ENCODE assay signal across 9 cellular contexts in the genomic region with DNA sequence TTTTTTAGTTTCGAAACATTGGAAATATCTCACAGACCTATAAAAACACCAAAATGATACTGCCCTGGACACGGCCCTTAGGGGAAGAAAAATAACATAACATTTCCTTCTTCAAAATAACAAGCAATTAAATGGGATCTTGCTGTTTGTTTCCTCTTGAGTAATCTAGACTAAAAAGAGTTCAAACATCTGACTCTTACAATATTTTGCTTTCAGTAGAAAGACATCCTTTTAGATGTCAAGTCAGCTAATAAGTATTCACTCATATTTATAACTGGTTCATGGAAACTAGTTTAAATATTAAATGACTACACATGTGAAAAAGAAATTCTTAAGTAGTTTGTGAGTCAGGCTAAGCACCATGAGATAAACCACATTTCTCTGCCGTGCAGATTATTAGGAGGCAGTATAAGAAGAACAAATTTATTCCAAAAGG.
DNase-seq lines count a peak whose midpoint lies in the region; ATAC-seq and TF ChIP-seq lines count a peak whose summit lies in the region.
"Had no signal": no experiment of that assay in that cellular context is flagged by ENCODE, and none has a peak within 500 bp of the region (broad histone marks: within the 10 kb centered on the region; RNA-seq: fewer than 3 reads in every experiment).

No MANE protein-coding gene starts in this region.

- peaks cover 2% of the 10 kb centered on the region for H3K36me3 Mint-ChIP-seq in activated naive CD8-positive, alpha-beta T cell
- H3K36me3 Mint-ChIP-seq in activated naive CD8-positive, alpha-beta T cell treated with anti-CD3 and anti-CD28 coated beads for 36 hours = no peaks in the 10 kb centered on the region
- H3K36me3 Mint-ChIP-seq in effector memory CD8-positive, alpha-beta T cell (ENCODE audit: insufficient read depth) = no peaks in the 10 kb centered on the region

- H3K4me2 ChIP-seq in mesenchymal stem cell (ENCODE audit: low read length, poor library complexity, severe bottlenecking) = no peak overlapping the region
- H3K4me2 ChIP-seq: KMS-11 had no signal

- H3K79me1 ChIP-seq in mesenchymal stem cell (replicated peaks; ENCODE audit: low read length, poor library complexity, severe bottlenecking) = peaks cover 4% of the 10 kb centered on the region

- TF ChIP-seq CTCF in choroid plexus epithelial cell (conservative IDR thresholded peaks at IDR 0.05; ENCODE audit: low read depth, low read length) (no peak), uterus (IDR thresholded peaks at IDR 0.05) (no peak)

- no peak for TF ChIP-seq POLR2A in uterus (IDR thresholded peaks at IDR 0.05)

- no peak overlapping the region for H3K18ac ChIP-seq in mesenchymal stem cell (ENCODE audit: low read depth in 1 of 2, low read length in 2 of 2)

- intact Hi-C loops in uterus (cut with DNase I; ENCODE audit: low total_unique reads) = no loop called here

- no peaks in the 10 kb centered on the region for H3K9me3 ChIP-seq in mesenchymal stem cell (ENCODE audit: control insufficient read depth, low read length)
- no peaks in the 10 kb centered on the region for H3K9me3 ChIP-seq in uterus

- no peak for DNase-seq in activated naive CD8-positive, alpha-beta T cell treated with anti-CD3 and anti-CD28 coated beads for 36 hours
- DNase-seq in choroid plexus epithelial cell (ENCODE audit: low read depth) = peak; percentile 80
- DNase-seq in mesenchymal stem cell = peak; percentile 77
- DNase-seq in uterus = no peak
- DNase-seq in effector memory CD8-positive, alpha-beta T cell = no peak
- no peak for DNase-seq in NCI-H187 treated with DMSO at 0.1 percent for 48 hours (lab: John Stamatoyannopoulos, UW)
- no peak for DNase-seq in occipital lobe (lab: John Stamatoyannopoulos, UW)

- H2BK15ac ChIP-seq in mesenchymal stem cell (ENCODE audit: low read depth, poor library complexity, severe bottlenecking) = no peak overlapping the region

- H2BK120ac ChIP-seq in mesenchymal stem cell (ENCODE audit: low read depth, low read length) = no peak overlapping the region

- peak overlapping the region; percentile 79 for H3K9ac ChIP-seq in mesenchymal stem cell (ENCODE audit: low read length)
- H3K9ac ChIP-seq: KMS-11 had no signal

- peak overlapping the region; percentile 59 for H3K27ac Mint-ChIP-seq in activated naive CD8-positive, alpha-beta T cell
- H3K27ac Mint-ChIP-seq in activated naive CD8-positive, alpha-beta T cell treated with anti-CD3 and anti-CD28 coated beads for 36 hours = no peak overlapping the region
- H3K27ac Mint-ChIP-seq in effector memory CD8-positive, alpha-beta T cell = no peak overlapping the region

- H3K27me3 ChIP-seq in mesenchymal stem cell (ENCODE audit: control insufficient read depth in 1 of 2, insufficient read depth in 1 of 2, low read length in 2 of 2) (no peaks in the 10 kb centered on the region), uterus (no peaks in the 10 kb centered on the region)

- no peak overlapping the region for H3K14ac ChIP-seq in mesenchymal stem cell (ENCODE audit: low read length in 2 of 2)

- peaks cover 2% of the 10 kb centered on the region for H3K27me3 Mint-ChIP-seq in activated naive CD8-positive, alpha-beta T cell
- H3K27me3 Mint-ChIP-seq in activated naive CD8-positive, alpha-beta T cell treated with anti-CD3 and anti-CD28 coated beads for 36 hours = no peaks in the 10 kb centered on the region
- H3K27me3 Mint-ChIP-seq in effector memory CD8-positive, alpha-beta T cell = no peaks in the 10 kb centered on the region

- no peak overlapping the region for H2BK12ac ChIP-seq in mesenchymal stem cell (ENCODE audit: low read length in 2 of 2)

- no peak for ATAC-seq in effector memory CD8-positive, alpha-beta T cell (replicated peaks)

- H3K36me3 ChIP-seq in mesenchymal stem cell (ENCODE audit: control insufficient read depth in 1 of 2, insufficient read depth in 2 of 2, low read depth in 1 of 2, low read length in 2 of 2) (no peaks in the 10 kb centered on the region), uterus (no peaks in the 10 kb centered on the region)

- H3K4me3 Mint-ChIP-seq in activated naive CD8-positive, alpha-beta T cell = peak overlapping the region; percentile 14
- no peak overlapping the region for H3K4me3 Mint-ChIP-seq in activated naive CD8-positive, alpha-beta T cell treated with anti-CD3 and anti-CD28 coated beads for 36 hours
- no peak overlapping the region for H3K4me3 Mint-ChIP-seq in effector memory CD8-positive, alpha-beta T cell

- no peak overlapping the region for H4K8ac ChIP-seq in mesenchymal stem cell (ENCODE audit: low read length)

- H3K4ac ChIP-seq in mesenchymal stem cell (ENCODE audit: low read depth in 1 of 2, low read length in 2 of 2) = no peak overlapping the region

- H3K4me3 ChIP-seq in choroid plexus epithelial cell (ENCODE audit: low read depth, low read length) (no peak overlapping the region), mesenchymal stem cell (ENCODE audit: insufficient read depth in 1 of 2, low read depth in 1 of 2, low read length in 2 of 2) (peak overlapping the region in 1 of 2 experiments; percentile 50), uterus (no peak overlapping the region)

- no peak overlapping the region for H3K23ac ChIP-seq in mesenchymal stem cell (ENCODE audit: low read length in 2 of 2)

- no peaks in the 10 kb centered on the region for H3K9me3 Mint-ChIP-seq in activated naive CD8-positive, alpha-beta T cell (ENCODE audit: low read depth)
- no peaks in the 10 kb centered on the region for H3K9me3 Mint-ChIP-seq in activated naive CD8-positive, alpha-beta T cell treated with anti-CD3 and anti-CD28 coated beads for 36 hours
- peaks cover 0 to 2% of the 10 kb centered on the region in 2 donors for H3K9me3 Mint-ChIP-seq in effector memory CD8-positive, alpha-beta T cell

- no peak overlapping the region for H4K91ac ChIP-seq in mesenchymal stem cell (ENCODE audit: low read length)

- H3K4me1 ChIP-seq in mesenchymal stem cell (ENCODE audit: control insufficient read depth, insufficient read depth, low read depth, low read length) (peaks cover 10% of the 10 kb centered on the region), uterus (peaks cover 14 to 17% of the 10 kb centered on the region in 2 donors)

- H3K27ac ChIP-seq in mesenchymal stem cell (ENCODE audit: low read length, poor library complexity, severe bottlenecking) (peak overlapping the region; percentile 81), uterus (peak overlapping the region; percentile 82 to 95)
- H3K27ac ChIP-seq: KMS-11 had no signal

- no peak overlapping the region for H2AK5ac ChIP-seq in mesenchymal stem cell (ENCODE audit: low read length, severe bottlenecking)

- H2AFZ ChIP-seq in mesenchymal stem cell (ENCODE audit: low read depth, low read length) = no peak overlapping the region

- H3K4me1 Mint-ChIP-seq in activated naive CD8-positive, alpha-beta T cell (ENCODE audit: low read depth) = peaks cover 27% of the 10 kb centered on the region
- H3K4me1 Mint-ChIP-seq in activated naive CD8-positive, alpha-beta T cell treated with anti-CD3 and anti-CD28 coated beads for 36 hours = peaks cover 25% of the 10 kb centered on the region
- peaks cover 0 to 2% of the 10 kb centered on the region in 2 donors for H3K4me1 Mint-ChIP-seq in effector memory CD8-positive, alpha-beta T cell (ENCODE audit: low read depth in 2 of 2)

- no peak overlapping the region for H2BK5ac ChIP-seq in mesenchymal stem cell (ENCODE audit: low read depth, low read length, poor library complexity, severe bottlenecking)

- WGBS in mesenchymal stem cell = 13% methylated on average over 1 of the region's 3 CpGs

Comparison
In these comparisons a context has a peak if more than half of its experiments do, and no peak if none do; other contexts are left out.
1. DNase-seq: peak in choroid plexus epithelial cell (single experiment) and mesenchymal stem cell (single experiment); none in activated naive CD8-positive, alpha-beta T cell treated with anti-CD3 and anti-CD28 coated beads for 36 hours (single experiment), uterus (0 of 2), effector memory CD8-positive, alpha-beta T cell (0 of 3), NCI-H187 treated with DMSO at 0.1 percent for 48 hours (single experiment) and occipital lobe (single experiment).